8 cellular contexts compared by ENCODE assay signal in the genomic region with DNA sequence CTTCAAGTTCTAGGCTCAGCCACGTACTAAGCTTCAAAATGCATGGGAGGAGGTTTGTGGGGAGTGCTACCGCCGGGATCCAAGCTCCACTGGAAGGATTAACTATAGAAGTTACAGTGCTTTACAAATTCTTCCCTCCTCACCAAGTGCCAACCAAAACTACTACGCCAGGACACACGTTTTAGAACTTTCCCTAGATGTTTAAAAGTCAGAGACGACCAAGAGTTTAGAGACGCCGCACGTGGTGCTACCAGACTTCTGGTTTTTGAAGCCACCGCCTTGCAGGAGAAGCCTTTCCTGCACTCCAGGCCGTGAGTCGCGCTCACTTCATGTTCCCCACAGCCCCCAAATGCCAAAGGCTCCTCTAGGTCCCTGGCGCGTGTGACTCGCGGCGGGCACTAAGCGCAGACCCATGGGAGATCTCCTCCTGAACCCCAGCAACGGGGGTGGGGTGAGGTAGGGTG. TPM values are rescaled to one million over a fixed set of nuclear protein-coding genes. Genes with fewer than 3 reads are reported as not detected.
DNase-seq lines count a peak whose midpoint lies in the region; ATAC-seq and TF ChIP-seq lines count a peak whose summit lies in the region.

No MANE protein-coding gene starts in this region.

- peaks cover 39% of the 10 kb centered on the region for H3K4me1 ChIP-seq in Karpas-422 (ENCODE audit: low read length)
- H3K4me1 ChIP-seq in gastroesophageal sphincter: peaks cover 0 to 38% (median 16%) of the 10 kb centered on the region in 3 donors
- peaks cover 15 to 17% of the 10 kb centered on the region in 2 experiments for H3K4me1 ChIP-seq in neutrophil (ENCODE audit: control insufficient read depth in 1 of 2, insufficient read depth in 1 of 2, low read depth in 1 of 2, low read length in 1 of 2)

- ATAC-seq in activated T-helper 17 cell treated with anti-CD3 and anti-CD28 coated beads, Interleukin-2, amount 50 U/mL, for 72 hours (replicated peaks): peak; percentile 23
- no peak for ATAC-seq in gastroesophageal sphincter
- no peak for ATAC-seq in HG03571 (IDR thresholded peaks at IDR 0.05; ENCODE audit: unreplicated experiment)

- TF ChIP-seq POLR2A in gastroesophageal sphincter (IDR thresholded peaks at IDR 0.05): no peak

- peaks cover 61% of the 10 kb centered on the region for H3K79me2 ChIP-seq in Karpas-422 (ENCODE audit: low read length)

- H2AFZ ChIP-seq in Karpas-422 (ENCODE audit: low read length): no peak overlapping the region

- TF ChIP-seq EP300 in gastroesophageal sphincter (IDR thresholded peaks at IDR 0.05): no peak

- 0% methylated on average over 6 to 7 of the region's 20 CpGs for WGBS in gastroesophageal sphincter (ENCODE audit: low coverage in 1 of 2), 2 donors

- no peaks in the 10 kb centered on the region for H3K27me3 Mint-ChIP-seq in activated T-helper 17 cell treated with anti-CD3 and anti-CD28 coated beads, Interleukin-2, amount 50 U/mL, for 72 hours

- H3K4me3 ChIP-seq in Karpas-422 (ENCODE audit: low read length) (peak overlapping the region; percentile 96), gastroesophageal sphincter (peak overlapping the region; percentile 77 to 87), neutrophil (ENCODE audit: low read depth in 1 of 2, low read length in 1 of 2) (peak overlapping the region; percentile 79 to 92)

- H3K4me2 ChIP-seq in Karpas-422 (ENCODE audit: low read depth, low read length, poor library complexity, severe bottlenecking): peak overlapping the region; percentile 78

- peaks cover 33% of the 10 kb centered on the region for H3K36me3 Mint-ChIP-seq in activated T-helper 17 cell treated with anti-CD3 and anti-CD28 coated beads, Interleukin-2, amount 50 U/mL, for 72 hours (ENCODE audit: low read depth)

- no peaks in the 10 kb centered on the region for H3K9me3 ChIP-seq in Karpas-422 (ENCODE audit: low read length)
- H3K9me3 ChIP-seq in gastroesophageal sphincter: no peaks in the 10 kb centered on the region
- no peaks in the 10 kb centered on the region for H3K9me3 ChIP-seq in neutrophil

- H3K36me3 ChIP-seq in Karpas-422 (ENCODE audit: insufficient read depth, low read length) (no peaks in the 10 kb centered on the region), gastroesophageal sphincter (peaks cover 0 to under 1% of the 10 kb centered on the region in 2 donors), neutrophil (no peaks in the 10 kb centered on the region)

- H3K27me3 ChIP-seq in Karpas-422 (ENCODE audit: low read length) (no peaks in the 10 kb centered on the region), gastroesophageal sphincter (no peaks in the 10 kb centered on the region), neutrophil (no peaks in the 10 kb centered on the region)

- H3K9me2 ChIP-seq in Karpas-422 (replicated peaks; ENCODE audit: insufficient read depth, low read length): no peaks in the 10 kb centered on the region

- peak overlapping the region; percentile 91 for H3K4me3 Mint-ChIP-seq in activated T-helper 17 cell treated with anti-CD3 and anti-CD28 coated beads, Interleukin-2, amount 50 U/mL, for 72 hours

- H3K9me3 Mint-ChIP-seq in activated T-helper 17 cell treated with anti-CD3 and anti-CD28 coated beads, Interleukin-2, amount 50 U/mL, for 72 hours: no peaks in the 10 kb centered on the region

- peaks cover 11% of the 10 kb centered on the region for H3K4me1 Mint-ChIP-seq in activated T-helper 17 cell treated with anti-CD3 and anti-CD28 coated beads, Interleukin-2, amount 50 U/mL, for 72 hours

- TF ChIP-seq CTCF in gastroesophageal sphincter (IDR thresholded peaks at IDR 0.05): no peak
- TF ChIP-seq CTCF in neutrophil (IDR thresholded peaks at IDR 0.05): no peak

- H4K20me1 ChIP-seq in Karpas-422 (ENCODE audit: insufficient read depth, low read depth, low read length): peaks cover 18% of the 10 kb centered on the region

- peak; percentile 50 for DNase-seq in NCI-H82 (lab: John Stamatoyannopoulos, UW)
- DNase-seq in NCI-H82 treated with DMSO at 0.1 percent for 48 hours (lab: John Stamatoyannopoulos, UW; ENCODE audit: unreplicated experiment): no peak
- DNase-seq in Karpas-422: peak; percentile 80
- DNase-seq in NCI-H774 (lab: John Stamatoyannopoulos, UW): no peak

- peak overlapping the region; percentile 79 for H3K27ac ChIP-seq in Karpas-422 (ENCODE audit: low read length)
- H3K27ac ChIP-seq in gastroesophageal sphincter: peak overlapping the region; percentile 90 to 99 (median 97)
- H3K27ac ChIP-seq in neutrophil: peak overlapping the region; percentile 96

- H3K27ac Mint-ChIP-seq in activated T-helper 17 cell treated with anti-CD3 and anti-CD28 coated beads, Interleukin-2, amount 50 U/mL, for 72 hours: peak overlapping the region; percentile 98

- H3K9ac ChIP-seq in Karpas-422 (ENCODE audit: low read length): peak overlapping the region; percentile 95

RNA-seq across cellular contexts. Expression of a gene that starts 0.7 kb away (rescaled TPM):
- total RNA-seq in Karpas-422 (2014; rRNA removed; shearing (Covaris generic); ENCODE audit: low replicate concordance): 148 and 185 TPM in 2 replicates
- total RNA-seq in activated T-helper 17 cell treated with anti-CD3 and anti-CD28 coated beads, Interleukin-2, amount 50 U/mL, for 72 hours: 100 to 1,000 TPM; 175 to 256 TPM
- 100 to 1,000 TPM in 3 of 4 donors, 10 to 100 TPM in 1; 78.6 to 131 (median 111) TPM for total RNA-seq in gastroesophageal sphincter

RNA-seq across cellular contexts. Expression of a gene that starts 11.4 kb away (rescaled TPM):
- total RNA-seq in Karpas-422 (2014; rRNA removed; shearing (Covaris generic); ENCODE audit: low replicate concordance): 4.9 and 8.2 TPM in 2 replicates
- 10 to 100 TPM; 39.8 to 40.1 TPM for total RNA-seq in activated T-helper 17 cell treated with anti-CD3 and anti-CD28 coated beads, Interleukin-2, amount 50 U/mL, for 72 hours
- under 1 TPM in 3 of 4 donors, not detected in 1; 0.07 to 0.81 (median 0.50) TPM for total RNA-seq in gastroesophageal sphincter

Comparison
In these comparisons a context has a peak if more than half of its experiments do, and no peak if none do; other contexts are left out.
1. DNase-seq: peak in NCI-H82 (single experiment) and Karpas-422 (single experiment); none in NCI-H82 treated with DMSO at 0.1 percent for 48 hours (single experiment) and NCI-H774 (single experiment).
2. Peak in every context shown above with its lines, with median percentiles within 50 percentile points of each other: H3K27ac ChIP-seq and H3K4me3 ChIP-seq.